Comparison of ENCODE assay signal across 28 cellular contexts in genomic region chr10:104288355-104288754, GRCh38. TPM values are rescaled to one million over a fixed set of nuclear protein-coding genes. Genes with fewer than 3 reads are reported as not detected.
"Had no signal": no experiment of that assay in that cellular context is flagged by ENCODE, and none has a peak within 500 bp of the region (broad histone marks: within the 10 kb centered on the region; RNA-seq: fewer than 3 reads in every experiment).

No MANE protein-coding gene starts in this region.

- DNase-seq: activated B cell treated with CpG ODN at 0.5 μM for 24 hours; activated CD4-positive, alpha-beta T cell treated with anti-CD3 and anti-CD28 coated beads, Interleukin-2, amount 50 U/mL, for 1 hour; activated naive CD4-positive, alpha-beta T cell treated with anti-CD3 and anti-CD28 coated beads for 36 hours; activated naive CD8-positive, alpha-beta T cell treated with anti-CD3 and anti-CD28 coated beads for 36 hours; activated T-cell treated with anti-CD3 and anti-CD28 coated beads for 4 hours; activated T-cell treated with anti-CD3 and anti-CD28 coated beads, Interleukin-2, amount 50 U/mL, for 72 hours; adrenal gland; aorta; body of pancreas; colonic mucosa; effector CD8-positive, alpha-beta T cell; hypothalamus; immature natural killer cell; kidney; left colon; mammary epithelial cell; stimulated activated CD4-positive, alpha-beta T cell treated with anti-CD3 and anti-CD28 coated beads, Interleukin-12 subunit alpha, Interleukin-12 subunit beta, amount 100 ng/mL, for 4 hours; stimulated activated CD4-positive, alpha-beta T cell treated with anti-CD3 and anti-CD28 coated beads, Interleukin-4, amount 100 ng/mL, for 1 hour; stimulated activated naive CD8-positive, alpha-beta T cell treated with anti-CD3 and anti-CD28 coated beads, Interleukin-15, Interleukin-2, amounts not matched to agents 100 U/mL and 50 U/mL, for 24 hours; T-helper 17 cell; T1000; testis; transverse colon had no signal

- H3K27ac ChIP-seq: adrenal gland, body of pancreas, colonic mucosa, epithelial cell of prostate, skin epidermis, testis, transverse colon had no signal

- H3K4me3 ChIP-seq: adrenal gland, body of pancreas, colonic mucosa, skin epidermis, testis, transverse colon had no signal

- H3K36me3 ChIP-seq: adrenal gland, colonic mucosa, transverse colon had no signal

- H3K9me3 ChIP-seq: adrenal gland, body of pancreas, colonic mucosa, testis, transverse colon had no signal

- ATAC-seq: activated T-cell treated with anti-CD3 and anti-CD28 coated beads, Interleukin-2, amount 50 U/mL, for 72 hours; body of pancreas; left colon; sciatic nerve; stimulated activated naive CD8-positive, alpha-beta T cell treated with anti-CD3 and anti-CD28 coated beads, Interleukin-15, Interleukin-2, amounts not matched to agents 100 U/mL and 50 U/mL, for 24 hours; T-helper 17 cell had no signal

- H3K27me3 ChIP-seq: adrenal gland, body of pancreas, colonic mucosa, testis, transverse colon had no signal

- H3K4me1 ChIP-seq: colonic mucosa had no signal

RNA-seq across cellular contexts. Expression of gene CFAP43, which starts 56.2 kb away (rescaled TPM):
- total RNA-seq: activated B cell treated with CpG ODN at 0.5 μM for 24 hours; activated naive CD4-positive, alpha-beta T cell treated with anti-CD3 and anti-CD28 coated beads for 36 hours; activated naive CD8-positive, alpha-beta T cell treated with anti-CD3 and anti-CD28 coated beads for 36 hours; fibroblast of villous mesenchyme; osteocyte; T-helper 17 cell had no signal
